9 cellular contexts compared by ENCODE assay signal in genomic region chr3:195196266-195196665, GRCh38.
DNase-seq lines count a peak whose midpoint lies in the region; ATAC-seq, FAIRE-seq and TF ChIP-seq lines count a peak whose summit lies in the region.
"Had no signal": no experiment of that assay in that cellular context is flagged by ENCODE, and none has a peak within 500 bp of the region (broad histone marks: within the 10 kb centered on the region; RNA-seq: fewer than 3 reads in every experiment).

No MANE protein-coding gene starts in this region.

- H2AFZ ChIP-seq in SK-N-SH (ENCODE audit: low read depth) = no peak overlapping the region

- H3K27ac ChIP-seq in SK-N-SH (ENCODE audit: low read depth in 2 of 2, low read length in 1 of 2) = peak overlapping the region; percentile 76 to 87
- H3K27ac ChIP-seq in rectal smooth muscle tissue (ENCODE audit: low read depth, low read length) = peak overlapping the region; percentile 68

- no peaks in the 10 kb centered on the region for H3K9me2 ChIP-seq in SK-N-SH

- peak; percentile 2 for TF ChIP-seq RAD21 in SK-N-SH (IDR thresholded peaks at IDR 0.05; ENCODE audit: low read length)

- no peak for ATAC-seq in HG02870 (IDR thresholded peaks at IDR 0.05; ENCODE audit: unreplicated experiment)

- peaks cover 5% of the 10 kb centered on the region; the same call in 1 of the 2 replicates for H3K9me3 ChIP-seq in SK-N-SH

- POLR2A ChIA-PET in SK-N-SH (lab: Yijun Ruan, JAX) = no interaction called here

- peak overlapping the region; percentile 72 for H3K4me2 ChIP-seq in SK-N-SH

- CTCF ChIA-PET in SK-N-SH (lab: Yijun Ruan, JAX) = interaction anchor here (0.9 to 2.1 kb wide), 5 partner anchors 9 to 60 kb away, joined by 3 to 4 read pairs (median 3); no protein-coding TSS in a partner anchor

- no peaks in the 10 kb centered on the region for H3K27me3 ChIP-seq in SK-N-SH (ENCODE audit: insufficient read depth)
- no peaks in the 10 kb centered on the region for H3K27me3 ChIP-seq in rectal smooth muscle tissue (ENCODE audit: control insufficient read depth, insufficient read depth, low read length)
- H3K27me3 ChIP-seq in H7 (ENCODE audit: control insufficient read depth, insufficient read depth, low read length) = no peaks in the 10 kb centered on the region

- H3K36me3 ChIP-seq in SK-N-SH (replicated peaks in 1 of 2; ENCODE audit: control insufficient read depth in 1 of 2, insufficient read depth in 2 of 2, low read length in 1 of 2) (no peaks in the 10 kb centered on the region), rectal smooth muscle tissue (ENCODE audit: control insufficient read depth, insufficient read depth, low read length) (no peaks in the 10 kb centered on the region), H7 (replicated peaks; ENCODE audit: control insufficient read depth, insufficient read depth, low read length) (no peaks in the 10 kb centered on the region)

- FAIRE-seq in D721Med (lab: Jason Lieb, UNC) = no peak

- H4K20me1 ChIP-seq in SK-N-SH (ENCODE audit: insufficient read depth) = no peaks in the 10 kb centered on the region

- H3K4me3 ChIP-seq in SK-N-SH (ENCODE audit: low read depth in 2 of 2, low read length in 1 of 2) = no peak overlapping the region
- no peak overlapping the region for H3K4me3 ChIP-seq in rectal smooth muscle tissue (ENCODE audit: low read length)
- H3K4me3 ChIP-seq in H7 (ENCODE audit: insufficient read depth, low read depth, low read length) = no peak overlapping the region

- peaks cover 31% of the 10 kb centered on the region for H3F3A ChIP-seq in SK-N-SH (replicated peaks; ENCODE audit: insufficient read depth)

- TF ChIP-seq EP300 in SK-N-SH (IDR thresholded peaks at IDR 0.05; ENCODE audit: borderline replicate concordance in 1 of 2, low read depth in 1 of 2, low read length in 1 of 2) = no peak

- WGBS in SK-N-SH (ENCODE audit: low lambda C conversion rate) = 48% methylated on average over 5 of the region's 5 CpGs

- H3K79me2 ChIP-seq in SK-N-SH (ENCODE audit: insufficient read depth) = peaks cover 42% of the 10 kb centered on the region

- TF ChIP-seq CTCF in SK-N-SH (IDR thresholded peaks at IDR 0.05) (no peak), D721Med (IDR thresholded peaks at IDR 0.05; ENCODE audit: insufficient read depth, missing control alignments) (no peak)

- peaks cover 16 to 42% of the 10 kb centered on the region in 2 experiments for H3K4me1 ChIP-seq in SK-N-SH (ENCODE audit: control insufficient read depth in 1 of 2, insufficient read depth in 2 of 2, low read depth in 1 of 2, low read length in 1 of 2)
- peaks cover 9% of the 10 kb centered on the region for H3K4me1 ChIP-seq in rectal smooth muscle tissue (ENCODE audit: control insufficient read depth, insufficient read depth, low read length)

- DNase-seq in EL (peak; percentile 56), SK-N-SH (peak; percentile 48), fibroblast of gingiva (ENCODE audit: low read depth) (peak; percentile 58), D721Med (ENCODE audit: insufficient read length, low spot score) (no peak), H7 (no peak), T-helper 9 cell (no peak)
- DNase-seq: activated CD4-positive, alpha-beta T cell treated with anti-CD3 and anti-CD28 coated beads for 1 hour had no signal

- peak overlapping the region; percentile 11; the same call in 1 of the 2 replicates for H3K9ac ChIP-seq in SK-N-SH
- H3K9ac ChIP-seq in rectal smooth muscle tissue (ENCODE audit: low read length) = no peak overlapping the region

TF ChIP-seq in SK-N-SH, 30 proteins besides CTCF, POLR2A, EP300 and RAD21:
- TF ChIP-seq TCF12 (IDR thresholded peaks at IDR 0.05) (peak; percentile 57), FOSL2 (IDR thresholded peaks at IDR 0.05; ENCODE audit: borderline replicate concordance, low read depth) (peak; percentile 64; the same call in 1 of the 2 replicates), USF2 (IDR thresholded peaks at IDR 0.05; ENCODE audit: borderline replicate concordance, low read depth, low read length) (no peak), SMC3 (IDR thresholded peaks at IDR 0.05; ENCODE audit: low read depth, low read length) (no peak), JUND (IDR thresholded peaks at IDR 0.05) (peak; percentile 22; the same call in 1 of the 2 replicates)

Comparison
In these comparisons a context has a peak if more than half of its experiments do, and no peak if none do; other contexts are left out.
1. DNase-seq: peak in EL (single experiment), SK-N-SH (single experiment) and fibroblast of gingiva (single experiment); none in D721Med (single experiment), H7 (single experiment) and T-helper 9 cell (single experiment).